8 cellular contexts compared by ENCODE assay signal in the genomic region with DNA sequence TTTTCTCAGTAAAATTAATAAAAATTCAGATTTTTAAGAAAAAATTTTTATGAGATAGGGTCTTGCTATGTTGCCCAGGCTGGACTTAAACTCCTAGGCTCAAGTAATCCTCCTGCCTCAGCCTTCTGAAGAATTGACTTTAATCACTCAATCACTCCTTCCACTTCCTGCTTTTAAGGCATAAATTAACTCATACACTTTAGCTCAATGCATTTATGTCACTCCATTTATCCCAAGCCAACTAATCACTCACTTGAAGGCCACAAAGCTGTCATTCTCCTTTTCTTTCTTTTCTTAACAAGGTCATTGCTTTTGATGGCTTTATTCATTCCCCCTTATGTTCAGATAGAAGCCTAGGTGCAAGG. TPM values are rescaled to one million over a fixed set of nuclear protein-coding genes. Genes with fewer than 3 reads are reported as not detected.
DNase-seq lines count a peak whose midpoint lies in the region; ATAC-seq and TF ChIP-seq lines count a peak whose summit lies in the region.

No MANE protein-coding gene starts in this region.

- no peak for TF ChIP-seq POLR2A in suprapubic skin (IDR thresholded peaks at IDR 0.05)

- H3K4me3 ChIP-seq in WI38 (ENCODE audit: low read depth, low read length) (peak overlapping the region; percentile 87), iPS-18a (ENCODE audit: low read length) (peak overlapping the region; percentile 94), suprapubic skin (peak overlapping the region; percentile 72)

- peak; percentile 48 for DNase-seq in DMS79 treated with DMSO at 0.1 percent for 48 hours (lab: John Stamatoyannopoulos, UW)
- DNase-seq in DMS79 (lab: John Stamatoyannopoulos, UW), result no peak
- no peak for DNase-seq in suprapubic skin (ENCODE audit: low spot score in 2 of 2)
- DNase-seq in stimulated activated naive CD4-positive, alpha-beta T cell (lab: John Stamatoyannopoulos, UW), result no peak
- no peak for DNase-seq in 8988T

- peak overlapping the region; percentile 51 for H3K9ac ChIP-seq in iPS-18a (ENCODE audit: low read length)

- peak; percentile 5 for ATAC-seq in HG02798 (IDR thresholded peaks at IDR 0.05; ENCODE audit: poor library complexity, unreplicated experiment)

- TF ChIP-seq CTCF in WI38 (IDR thresholded peaks at IDR 0.05; ENCODE audit: low read depth, low read length) (no peak), suprapubic skin (IDR thresholded peaks at IDR 0.05) (no peak)

- TF ChIP-seq EP300 in suprapubic skin (IDR thresholded peaks at IDR 0.05), result no peak

- no peaks in the 10 kb centered on the region for H3K9me3 ChIP-seq in iPS-18a (ENCODE audit: control insufficient read depth, low read depth, low read length)
- no peaks in the 10 kb centered on the region for H3K9me3 ChIP-seq in suprapubic skin

- H3K27me3 ChIP-seq in iPS-18a (ENCODE audit: control insufficient read depth, insufficient read depth, low read length), result no peaks in the 10 kb centered on the region
- no peaks in the 10 kb centered on the region for H3K27me3 ChIP-seq in suprapubic skin

- peaks cover 6% of the 10 kb centered on the region for H3K4me1 ChIP-seq in iPS-18a (ENCODE audit: control insufficient read depth, low read depth, low read length)
- H3K4me1 ChIP-seq in suprapubic skin, result peaks cover 22% of the 10 kb centered on the region

- no peak overlapping the region for H3K27ac ChIP-seq in iPS-18a (ENCODE audit: low read length)
- H3K27ac ChIP-seq in suprapubic skin, result peak overlapping the region; percentile 78

- H3K36me3 ChIP-seq in iPS-18a (ENCODE audit: control insufficient read depth, low read depth, low read length) (peaks cover 6% of the 10 kb centered on the region), suprapubic skin (peaks cover 31% of the 10 kb centered on the region)

RNA-seq across cellular contexts. Expression of a gene that starts 0.9 kb away (rescaled TPM):
- 10 to 100 TPM; 26.2 to 74.3 (median 31.4) TPM for total RNA-seq in suprapubic skin

RNA-seq across cellular contexts. Expression of a gene that starts 8.5 kb away (rescaled TPM):
- total RNA-seq in suprapubic skin, result 1 to 10 TPM; 3.5 to 5.6 (median 3.9) TPM

RNA-seq across cellular contexts. Expression of a gene that starts 8.8 kb away (rescaled TPM):
- 10 to 100 TPM; 27.7 to 42.4 (median 32.7) TPM for total RNA-seq in suprapubic skin

RNA-seq across cellular contexts. Expression of a gene that starts 41.1 kb away (rescaled TPM):
- 100 to 1,000 TPM; 144 to 203 (median 176) TPM for total RNA-seq in suprapubic skin

RNA-seq across cellular contexts. Expression of a gene that starts 42.0 kb away (rescaled TPM):
- 1 to 10 TPM in 1 of 4 donors, not detected in 3; 3.1 TPM for total RNA-seq in suprapubic skin
